ENCODE assay signal across 2 cellular contexts in the genomic region with DNA sequence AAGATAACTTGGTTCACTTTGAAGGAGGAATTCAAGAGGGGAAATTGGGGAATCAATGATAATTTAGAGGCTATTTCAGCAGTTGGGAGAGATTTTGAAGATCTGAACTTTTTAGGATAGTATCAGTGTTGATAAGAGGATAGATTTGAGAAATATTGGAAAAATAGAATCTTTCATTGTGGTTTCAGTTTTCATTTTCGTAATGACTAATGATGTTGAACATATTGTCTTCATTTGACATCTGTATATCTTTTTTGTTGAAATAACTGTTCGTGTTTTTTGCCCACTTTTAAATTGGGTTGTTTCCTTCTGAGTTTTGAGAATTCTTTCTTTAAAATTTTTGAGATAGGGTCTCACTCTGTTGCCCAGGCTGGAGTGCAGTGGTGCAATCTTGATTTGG.
TF ChIP-seq lines count a peak whose summit lies in the region.

No MANE protein-coding gene starts in this region.

TF ChIP-seq in GM12878, 131 proteins besides CTCF, POLR2A, EP300 and RAD21:
- TF ChIP-seq JUNB (IDR thresholded peaks at IDR 0.05): peak; percentile 52
- no peak for TF ChIP-seq SPI1 (IDR thresholded peaks at IDR 0.05; ENCODE audit: borderline replicate concordance, insufficient read depth, low read depth, low read length)
- no peak for TF ChIP-seq IKZF1 (conservative IDR thresholded peaks at IDR 0.05)
- TF ChIP-seq PAX8 (IDR thresholded peaks at IDR 0.05): no peak
- peak; percentile 5; the same call in 1 of the 2 replicates for TF ChIP-seq RUNX3 (IDR thresholded peaks at IDR 0.05; ENCODE audit: low read length)
- TF ChIP-seq POLR2AphosphoS5 (IDR thresholded peaks at IDR 0.05; ENCODE audit: low read length): no peak
TF ChIP-seq in GM12878: peak in this region for 2.

TF ChIP-seq in GM23338, 12 proteins besides CTCF, POLR2A, EP300 and RAD21:
- TF ChIP-seq STAT1 (IDR thresholded peaks at IDR 0.05; ENCODE audit: unreplicated experiment): no peak
- no peak for TF ChIP-seq NANOG (IDR thresholded peaks at IDR 0.05; ENCODE audit: borderline replicate concordance)
- no peak for TF ChIP-seq JUNB (IDR thresholded peaks at IDR 0.05; ENCODE audit: unreplicated experiment)
- no peak for TF ChIP-seq POLR2AphosphoS5 (IDR thresholded peaks at IDR 0.05; ENCODE audit: low read depth)
- no peak for TF ChIP-seq CREB1 (CRISPR knock-in tag; IDR thresholded peaks at IDR 0.05; ENCODE audit: low read depth)
- no peak for TF ChIP-seq EZH2 (IDR thresholded peaks at IDR 0.05; ENCODE audit: low read depth, unreplicated experiment)
- no peak for TF ChIP-seq ZNF331 (CRISPR knock-in tag; IDR thresholded peaks at IDR 0.05; ENCODE audit: low read depth)
- TF ChIP-seq, protein P1, sequence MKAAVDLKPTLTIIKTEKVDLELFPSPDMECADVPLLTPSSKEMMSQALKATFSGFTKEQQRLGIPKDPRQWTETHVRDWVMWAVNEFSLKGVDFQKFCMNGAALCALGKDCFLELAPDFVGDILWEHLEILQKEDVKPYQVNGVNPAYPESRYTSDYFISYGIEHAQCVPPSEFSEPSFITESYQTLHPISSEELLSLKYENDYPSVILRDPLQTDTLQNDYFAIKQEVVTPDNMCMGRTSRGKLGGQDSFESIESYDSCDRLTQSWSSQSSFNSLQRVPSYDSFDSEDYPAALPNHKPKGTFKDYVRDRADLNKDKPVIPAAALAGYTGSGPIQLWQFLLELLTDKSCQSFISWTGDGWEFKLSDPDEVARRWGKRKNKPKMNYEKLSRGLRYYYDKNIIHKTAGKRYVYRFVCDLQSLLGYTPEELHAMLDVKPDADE (IDR thresholded peaks at IDR 0.05): no peak
- TF ChIP-seq, protein P2, sequence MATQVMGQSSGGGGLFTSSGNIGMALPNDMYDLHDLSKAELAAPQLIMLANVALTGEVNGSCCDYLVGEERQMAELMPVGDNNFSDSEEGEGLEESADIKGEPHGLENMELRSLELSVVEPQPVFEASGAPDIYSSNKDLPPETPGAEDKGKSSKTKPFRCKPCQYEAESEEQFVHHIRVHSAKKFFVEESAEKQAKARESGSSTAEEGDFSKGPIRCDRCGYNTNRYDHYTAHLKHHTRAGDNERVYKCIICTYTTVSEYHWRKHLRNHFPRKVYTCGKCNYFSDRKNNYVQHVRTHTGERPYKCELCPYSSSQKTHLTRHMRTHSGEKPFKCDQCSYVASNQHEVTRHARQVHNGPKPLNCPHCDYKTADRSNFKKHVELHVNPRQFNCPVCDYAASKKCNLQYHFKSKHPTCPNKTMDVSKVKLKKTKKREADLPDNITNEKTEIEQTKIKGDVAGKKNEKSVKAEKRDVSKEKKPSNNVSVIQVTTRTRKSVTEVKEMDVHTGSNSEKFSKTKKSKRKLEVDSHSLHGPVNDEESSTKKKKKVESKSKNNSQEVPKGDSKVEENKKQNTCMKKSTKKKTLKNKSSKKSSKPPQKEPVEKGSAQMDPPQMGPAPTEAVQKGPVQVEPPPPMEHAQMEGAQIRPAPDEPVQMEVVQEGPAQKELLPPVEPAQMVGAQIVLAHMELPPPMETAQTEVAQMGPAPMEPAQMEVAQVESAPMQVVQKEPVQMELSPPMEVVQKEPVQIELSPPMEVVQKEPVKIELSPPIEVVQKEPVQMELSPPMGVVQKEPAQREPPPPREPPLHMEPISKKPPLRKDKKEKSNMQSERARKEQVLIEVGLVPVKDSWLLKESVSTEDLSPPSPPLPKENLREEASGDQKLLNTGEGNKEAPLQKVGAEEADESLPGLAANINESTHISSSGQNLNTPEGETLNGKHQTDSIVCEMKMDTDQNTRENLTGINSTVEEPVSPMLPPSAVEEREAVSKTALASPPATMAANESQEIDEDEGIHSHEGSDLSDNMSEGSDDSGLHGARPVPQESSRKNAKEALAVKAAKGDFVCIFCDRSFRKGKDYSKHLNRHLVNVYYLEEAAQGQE (IDR thresholded peaks at IDR 0.05; ENCODE audit: unreplicated experiment): no peak
- TF ChIP-seq EZH2phosphoT487 (IDR thresholded peaks at IDR 0.05; ENCODE audit: unreplicated experiment): no peak
